1 cellular context compared by ENCODE assay signal in genomic region chr13:68467160-68467559, GRCh38.
TF ChIP-seq lines count a peak whose summit lies in the region.

No MANE protein-coding gene starts in this region.

TF ChIP-seq in GM12878, 131 proteins besides CTCF, POLR2A, EP300 and RAD21 (continued from another document):
- TF ChIP-seq E2F8 (IDR thresholded peaks at IDR 0.05; ENCODE audit: low read depth, partially characterized antibody) (no peak), FOXK2 (IDR thresholded peaks at IDR 0.05) (no peak), HDAC2 (IDR thresholded peaks at IDR 0.05) (no peak), NFYA (IDR thresholded peaks at IDR 0.05; ENCODE audit: borderline replicate concordance, low read depth, low read length) (no peak), NRF1 (conservative IDR thresholded peaks at IDR 0.05; ENCODE audit: low read depth, low read length) (no peak), RB1 (IDR thresholded peaks at IDR 0.05; ENCODE audit: borderline replicate concordance) (no peak), KLF5 (IDR thresholded peaks at IDR 0.05; ENCODE audit: partially characterized antibody) (no peak), MXI1 (IDR thresholded peaks at IDR 0.05; ENCODE audit: low read depth, low read length) (no peak), NFIC (IDR thresholded peaks at IDR 0.05; ENCODE audit: low read depth, low read length) (no peak), STAT3 (IDR thresholded peaks at IDR 0.05; ENCODE audit: low read depth, low read length) (no peak), SMAD1 (IDR thresholded peaks at IDR 0.05; ENCODE audit: low read depth, partially characterized antibody) (no peak), CEBPZ (IDR thresholded peaks at IDR 0.05; ENCODE audit: low read depth, low read length) (no peak), NR2C1 (IDR thresholded peaks at IDR 0.05) (no peak), PAX5 (IDR thresholded peaks at IDR 0.05; ENCODE audit: borderline replicate concordance, low read depth, low read length) (no peak), EZH2 (IDR thresholded peaks at IDR 0.05; ENCODE audit: borderline replicate concordance, control insufficient read depth, low read depth, low read length) (no peak)
- TF ChIP-seq, protein P1, sequence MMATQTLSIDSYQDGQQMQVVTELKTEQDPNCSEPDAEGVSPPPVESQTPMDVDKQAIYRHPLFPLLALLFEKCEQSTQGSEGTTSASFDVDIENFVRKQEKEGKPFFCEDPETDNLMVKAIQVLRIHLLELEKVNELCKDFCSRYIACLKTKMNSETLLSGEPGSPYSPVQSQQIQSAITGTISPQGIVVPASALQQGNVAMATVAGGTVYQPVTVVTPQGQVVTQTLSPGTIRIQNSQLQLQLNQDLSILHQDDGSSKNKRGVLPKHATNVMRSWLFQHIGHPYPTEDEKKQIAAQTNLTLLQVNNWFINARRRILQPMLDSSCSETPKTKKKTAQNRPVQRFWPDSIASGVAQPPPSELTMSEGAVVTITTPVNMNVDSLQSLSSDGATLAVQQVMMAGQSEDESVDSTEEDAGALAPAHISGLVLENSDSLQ (IDR thresholded peaks at IDR 0.05): no peak
- TF ChIP-seq, protein P2, sequence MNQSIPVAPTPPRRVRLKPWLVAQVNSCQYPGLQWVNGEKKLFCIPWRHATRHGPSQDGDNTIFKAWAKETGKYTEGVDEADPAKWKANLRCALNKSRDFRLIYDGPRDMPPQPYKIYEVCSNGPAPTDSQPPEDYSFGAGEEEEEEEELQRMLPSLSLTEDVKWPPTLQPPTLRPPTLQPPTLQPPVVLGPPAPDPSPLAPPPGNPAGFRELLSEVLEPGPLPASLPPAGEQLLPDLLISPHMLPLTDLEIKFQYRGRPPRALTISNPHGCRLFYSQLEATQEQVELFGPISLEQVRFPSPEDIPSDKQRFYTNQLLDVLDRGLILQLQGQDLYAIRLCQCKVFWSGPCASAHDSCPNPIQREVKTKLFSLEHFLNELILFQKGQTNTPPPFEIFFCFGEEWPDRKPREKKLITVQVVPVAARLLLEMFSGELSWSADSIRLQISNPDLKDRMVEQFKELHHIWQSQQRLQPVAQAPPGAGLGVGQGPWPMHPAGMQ (IDR thresholded peaks at IDR 0.05; ENCODE audit: borderline replicate concordance): no peak
- TF ChIP-seq, protein P3, sequence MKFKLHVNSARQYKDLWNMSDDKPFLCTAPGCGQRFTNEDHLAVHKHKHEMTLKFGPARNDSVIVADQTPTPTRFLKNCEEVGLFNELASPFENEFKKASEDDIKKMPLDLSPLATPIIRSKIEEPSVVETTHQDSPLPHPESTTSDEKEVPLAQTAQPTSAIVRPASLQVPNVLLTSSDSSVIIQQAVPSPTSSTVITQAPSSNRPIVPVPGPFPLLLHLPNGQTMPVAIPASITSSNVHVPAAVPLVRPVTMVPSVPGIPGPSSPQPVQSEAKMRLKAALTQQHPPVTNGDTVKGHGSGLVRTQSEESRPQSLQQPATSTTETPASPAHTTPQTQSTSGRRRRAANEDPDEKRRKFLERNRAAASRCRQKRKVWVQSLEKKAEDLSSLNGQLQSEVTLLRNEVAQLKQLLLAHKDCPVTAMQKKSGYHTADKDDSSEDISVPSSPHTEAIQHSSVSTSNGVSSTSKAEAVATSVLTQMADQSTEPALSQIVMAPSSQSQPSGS (IDR thresholded peaks at IDR 0.05; ENCODE audit: low read length): no peak
